In genomic region chr18:59127047-59127446, GRCh38 we compare ENCODE assay signal across 1 cellular context.
TF ChIP-seq lines count a peak whose summit lies in the region.

No MANE protein-coding gene starts in this region.

TF ChIP-seq in A549, 52 proteins besides CTCF, POLR2A, EP300 and RAD21:
- TF ChIP-seq, protein P1, sequence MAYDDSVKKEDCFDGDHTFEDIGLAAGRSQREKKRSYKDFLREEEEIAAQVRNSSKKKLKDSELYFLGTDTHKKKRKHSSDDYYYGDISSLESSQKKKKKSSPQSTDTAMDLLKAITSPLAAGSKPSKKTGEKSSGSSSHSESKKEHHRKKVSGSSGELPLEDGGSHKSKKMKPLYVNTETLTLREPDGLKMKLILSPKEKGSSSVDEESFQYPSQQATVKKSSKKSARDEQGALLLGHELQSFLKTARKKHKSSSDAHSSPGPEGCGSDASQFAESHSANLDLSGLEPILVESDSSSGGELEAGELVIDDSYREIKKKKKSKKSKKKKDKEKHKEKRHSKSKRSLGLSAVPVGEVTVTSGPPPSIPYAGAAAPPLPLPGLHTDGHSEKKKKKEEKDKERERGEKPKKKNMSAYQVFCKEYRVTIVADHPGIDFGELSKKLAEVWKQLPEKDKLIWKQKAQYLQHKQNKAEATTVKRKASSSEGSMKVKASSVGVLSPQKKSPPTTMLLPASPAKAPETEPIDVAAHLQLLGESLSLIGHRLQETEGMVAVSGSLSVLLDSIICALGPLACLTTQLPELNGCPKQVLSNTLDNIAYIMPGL (CRISPR knock-in tag; IDR thresholded peaks at IDR 0.05; ENCODE audit: borderline replicate concordance) = no peak
- TF ChIP-seq FOSL2 (IDR thresholded peaks at IDR 0.05) = no peak
- TF ChIP-seq FOSL2 (CRISPR knock-in tag; IDR thresholded peaks at IDR 0.05) = no peak
- no peak for TF ChIP-seq BCL3 (IDR thresholded peaks at IDR 0.05)
- no peak for TF ChIP-seq ZSCAN20 (CRISPR knock-in tag; IDR thresholded peaks at IDR 0.05)
- no peak for TF ChIP-seq JUNB (IDR thresholded peaks at IDR 0.05)
- no peak for TF ChIP-seq ZFP36 (IDR thresholded peaks at IDR 0.05; ENCODE audit: borderline replicate concordance, partially characterized antibody)
- TF ChIP-seq RFX5 (IDR thresholded peaks at IDR 0.05) = no peak
- no peak for TF ChIP-seq TFCP2L1 (CRISPR knock-in tag; IDR thresholded peaks at IDR 0.05)
- no peak for TF ChIP-seq NPAS2 (CRISPR knock-in tag; IDR thresholded peaks at IDR 0.05; ENCODE audit: borderline replicate concordance)
- TF ChIP-seq PBX3 (IDR thresholded peaks at IDR 0.05) = no peak
- TF ChIP-seq CEBPB (IDR thresholded peaks at IDR 0.05) = no peak
- no peak for TF ChIP-seq SMC3 (IDR thresholded peaks at IDR 0.05)
- TF ChIP-seq, protein P2, sequence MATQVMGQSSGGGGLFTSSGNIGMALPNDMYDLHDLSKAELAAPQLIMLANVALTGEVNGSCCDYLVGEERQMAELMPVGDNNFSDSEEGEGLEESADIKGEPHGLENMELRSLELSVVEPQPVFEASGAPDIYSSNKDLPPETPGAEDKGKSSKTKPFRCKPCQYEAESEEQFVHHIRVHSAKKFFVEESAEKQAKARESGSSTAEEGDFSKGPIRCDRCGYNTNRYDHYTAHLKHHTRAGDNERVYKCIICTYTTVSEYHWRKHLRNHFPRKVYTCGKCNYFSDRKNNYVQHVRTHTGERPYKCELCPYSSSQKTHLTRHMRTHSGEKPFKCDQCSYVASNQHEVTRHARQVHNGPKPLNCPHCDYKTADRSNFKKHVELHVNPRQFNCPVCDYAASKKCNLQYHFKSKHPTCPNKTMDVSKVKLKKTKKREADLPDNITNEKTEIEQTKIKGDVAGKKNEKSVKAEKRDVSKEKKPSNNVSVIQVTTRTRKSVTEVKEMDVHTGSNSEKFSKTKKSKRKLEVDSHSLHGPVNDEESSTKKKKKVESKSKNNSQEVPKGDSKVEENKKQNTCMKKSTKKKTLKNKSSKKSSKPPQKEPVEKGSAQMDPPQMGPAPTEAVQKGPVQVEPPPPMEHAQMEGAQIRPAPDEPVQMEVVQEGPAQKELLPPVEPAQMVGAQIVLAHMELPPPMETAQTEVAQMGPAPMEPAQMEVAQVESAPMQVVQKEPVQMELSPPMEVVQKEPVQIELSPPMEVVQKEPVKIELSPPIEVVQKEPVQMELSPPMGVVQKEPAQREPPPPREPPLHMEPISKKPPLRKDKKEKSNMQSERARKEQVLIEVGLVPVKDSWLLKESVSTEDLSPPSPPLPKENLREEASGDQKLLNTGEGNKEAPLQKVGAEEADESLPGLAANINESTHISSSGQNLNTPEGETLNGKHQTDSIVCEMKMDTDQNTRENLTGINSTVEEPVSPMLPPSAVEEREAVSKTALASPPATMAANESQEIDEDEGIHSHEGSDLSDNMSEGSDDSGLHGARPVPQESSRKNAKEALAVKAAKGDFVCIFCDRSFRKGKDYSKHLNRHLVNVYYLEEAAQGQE (IDR thresholded peaks at IDR 0.05) = no peak
- no peak for TF ChIP-seq HEYL (CRISPR knock-in tag; IDR thresholded peaks at IDR 0.05)
